ENCODE assay signal across 28 cellular contexts in the genomic region with DNA sequence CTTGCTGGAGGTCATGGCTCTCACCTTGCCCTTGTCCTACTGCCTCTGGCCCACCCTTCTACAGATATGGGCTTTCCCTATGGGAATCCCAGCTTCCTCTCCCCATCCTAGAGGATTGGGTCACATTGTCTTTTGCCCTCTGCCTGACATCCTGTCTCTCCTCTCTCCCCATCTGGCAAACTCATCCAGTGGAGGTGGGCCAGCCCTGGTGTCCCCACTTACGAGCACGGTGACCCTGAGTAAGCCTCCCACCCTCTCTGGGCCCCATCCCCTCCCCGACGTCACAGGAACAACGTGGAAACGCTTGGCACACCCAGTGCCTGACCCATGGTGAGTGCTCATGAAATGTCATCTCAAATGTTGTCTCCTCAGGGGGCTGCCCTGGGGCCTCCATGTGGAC. TPM values are rescaled to one million over a fixed set of nuclear protein-coding genes. Genes with fewer than 3 reads are reported as not detected.
A peak's percentile ranks its signal among the peaks of the same experiment; 100 is the strongest.
DNase-seq lines count a peak whose midpoint lies in the region; ATAC-seq and TF ChIP-seq lines count a peak whose summit lies in the region.
"Had no signal": no experiment of that assay in that cellular context is flagged by ENCODE, and none has a peak within 500 bp of the region (broad histone marks: within the 10 kb centered on the region; RNA-seq: fewer than 3 reads in every experiment).

No MANE protein-coding gene starts in this region.

- H3K27ac ChIP-seq in CD4-positive, alpha-beta T cell (ENCODE audit: low read depth, low read length) = peak overlapping the region; percentile 22
- H3K27ac ChIP-seq in DOHH2 (ENCODE audit: low read depth, low read length) = peak overlapping the region; percentile 93
- no peak overlapping the region for H3K27ac ChIP-seq in neuronal stem cell (replicated peaks; ENCODE audit: low read length)
- H3K27ac ChIP-seq: PC-9, upper lobe of right lung, WERI-Rb-1 had no signal

- no peak overlapping the region for H3K14ac ChIP-seq in neuronal stem cell (ENCODE audit: low read length)

- no peak overlapping the region for H4K8ac ChIP-seq in neuronal stem cell (ENCODE audit: low read depth, low read length)

- H4K20me1 ChIP-seq in DOHH2 (ENCODE audit: control insufficient read depth, insufficient read depth, low read depth, low read length) = no peaks in the 10 kb centered on the region

- H3K27me3 Mint-ChIP-seq in CD4-positive, alpha-beta T cell = no peaks in the 10 kb centered on the region
- H3K27me3 Mint-ChIP-seq in activated naive CD8-positive, alpha-beta T cell treated with anti-CD3 and anti-CD28 coated beads for 36 hours = no peaks in the 10 kb centered on the region
- H3K27me3 Mint-ChIP-seq: effector memory CD8-positive, alpha-beta T cell had no signal

- peak overlapping the region; percentile 60 for H3K18ac ChIP-seq in neuronal stem cell (ENCODE audit: low read length)

- H3K9me3 ChIP-seq in CD4-positive, alpha-beta T cell (ENCODE audit: control insufficient read depth, low read length) = no peaks in the 10 kb centered on the region
- H3K9me3 ChIP-seq in DOHH2 (ENCODE audit: control insufficient read depth, insufficient read depth, low read length) = no peaks in the 10 kb centered on the region
- H3K9me3 ChIP-seq in neuronal stem cell (replicated peaks in 1 of 2; ENCODE audit: control insufficient read depth in 2 of 2, insufficient read depth in 1 of 2, low read depth in 1 of 2, low read length in 2 of 2) = peaks cover 0 to 2% of the 10 kb centered on the region in 2 donors
- H3K9me3 ChIP-seq: upper lobe of right lung had no signal

- H3K79me1 ChIP-seq in neuronal stem cell (ENCODE audit: low read depth, low read length) = no peaks in the 10 kb centered on the region

- H3K4me1 ChIP-seq in DOHH2 (ENCODE audit: control insufficient read depth, low read length) (peaks cover 96% of the 10 kb centered on the region), neuronal stem cell (ENCODE audit: control insufficient read depth in 2 of 2, insufficient read depth in 1 of 2, low read depth in 1 of 2, low read length in 2 of 2) (peaks cover 6 to 11% of the 10 kb centered on the region in 2 donors)

- H2AK5ac ChIP-seq in neuronal stem cell (ENCODE audit: low read depth, low read length) = no peak overlapping the region

- H3K4me2 ChIP-seq in DOHH2 (ENCODE audit: low read length) = peak overlapping the region; percentile 75
- no peak overlapping the region for H3K4me2 ChIP-seq in neuronal stem cell (ENCODE audit: insufficient read depth, low read length, poor library complexity, severe bottlenecking)
- H3K4me2 ChIP-seq: PC-9 had no signal

- intact Hi-C loops in CD4-positive, alpha-beta T cell (cut with DNase I, micrococcal nuclease) = no loop called here

- peaks cover 95% of the 10 kb centered on the region for H3K4me1 Mint-ChIP-seq in CD4-positive, alpha-beta T cell (ENCODE audit: low read depth)
- peaks cover 80% of the 10 kb centered on the region for H3K4me1 Mint-ChIP-seq in activated naive CD8-positive, alpha-beta T cell treated with anti-CD3 and anti-CD28 coated beads for 36 hours

- no peaks in the 10 kb centered on the region for H3K27me3 ChIP-seq in CD4-positive, alpha-beta T cell (ENCODE audit: control insufficient read depth, insufficient read depth, low read length)
- H3K27me3 ChIP-seq in DOHH2 (ENCODE audit: control insufficient read depth, low read length) (no peaks in the 10 kb centered on the region), neuronal stem cell (ENCODE audit: control insufficient read depth in 3 of 3, insufficient read depth in 3 of 3, low read depth in 1 of 3, low read length in 3 of 3) (peaks cover 2 to 26% (median 19%) of the 10 kb centered on the region in 3 experiments)
- H3K27me3 ChIP-seq: upper lobe of right lung had no signal

- H3K27ac Mint-ChIP-seq in CD4-positive, alpha-beta T cell = peak overlapping the region; percentile 97
- H3K27ac Mint-ChIP-seq in activated naive CD8-positive, alpha-beta T cell treated with anti-CD3 and anti-CD28 coated beads for 36 hours = peak overlapping the region; percentile 70

- H3K36me3 ChIP-seq in DOHH2 (ENCODE audit: control insufficient read depth, low read length) (peaks cover 13% of the 10 kb centered on the region), neuronal stem cell (replicated peaks in 1 of 2; ENCODE audit: control insufficient read depth in 2 of 2, insufficient read depth in 2 of 2, low read length in 2 of 2) (no peaks in the 10 kb centered on the region)
- H3K36me3 ChIP-seq: upper lobe of right lung, WERI-Rb-1 had no signal

- no peak overlapping the region for H2BK120ac ChIP-seq in neuronal stem cell (ENCODE audit: low read depth, low read length)

- H3K36me3 Mint-ChIP-seq in CD4-positive, alpha-beta T cell (ENCODE audit: low read depth) = no peaks in the 10 kb centered on the region
- H3K36me3 Mint-ChIP-seq in activated naive CD8-positive, alpha-beta T cell treated with anti-CD3 and anti-CD28 coated beads for 36 hours = peaks cover 7% of the 10 kb centered on the region

- DNase-seq in CD4-positive, alpha-beta T cell = no peak
- no peak for DNase-seq in activated naive CD8-positive, alpha-beta T cell treated with anti-CD3 and anti-CD28 coated beads for 36 hours
- no peak for DNase-seq in neuronal stem cell (ENCODE audit: low spot score)
- DNase-seq in middle frontal gyrus (ENCODE audit: extremely low spot score, low spot score) = no peak
- no peak for DNase-seq in effector CD4-positive, alpha-beta T cell
- DNase-seq in GDM1 (lab: John Stamatoyannopoulos, UW) = no peak
- DNase-seq: activated CD4-positive, alpha-beta T cell treated with anti-CD3 and anti-CD28 coated beads, Interleukin-2, amount 50 U/mL, for 4 hours; activated CD8-positive, alpha-beta memory T cell treated with anti-CD3 and anti-CD28 coated beads, Interleukin-2, amount 50 U/mL, for 48 hours; DMS153; effector memory CD8-positive, alpha-beta T cell; erythroblast; glutamatergic neuron; H7; IMR-90; left ventricle myocardium superior; NCI-H1092; NCI-H187; NCI-H2171 treated with DMSO at 0.1 percent for 48 hours; NCI-H524; PC-9; right cardiac atrium; stimulated activated CD4-positive, alpha-beta T cell treated with anti-CD3 and anti-CD28 coated beads, Interleukin-2, amount 100 ng/mL, for 24 hours; substantia nigra; T-helper 9 cell; upper lobe of right lung; WERI-Rb-1 had no signal

- no peak overlapping the region for H2BK5ac ChIP-seq in neuronal stem cell (ENCODE audit: low read length)

- CTCF ChIA-PET in CD4-positive, alpha-beta T cell (lab: Charles Lee) = no interaction called here

- H3K4me3 ChIP-seq in DOHH2 (ENCODE audit: low read length) = no peak overlapping the region
- no peak overlapping the region for H3K4me3 ChIP-seq in neuronal stem cell (ENCODE audit: low read length in 2 of 2)
- H3K4me3 ChIP-seq: PC-9, upper lobe of right lung had no signal

- no peak overlapping the region for H2BK15ac ChIP-seq in neuronal stem cell (ENCODE audit: low read length)

- no peaks in the 10 kb centered on the region for H3K79me2 ChIP-seq in DOHH2 (ENCODE audit: control insufficient read depth, low read length)

- H3K9ac ChIP-seq in neuronal stem cell (ENCODE audit: low read depth, low read length, poor library complexity) = no peak overlapping the region

- peak overlapping the region; percentile 32 for H3K23ac ChIP-seq in neuronal stem cell (ENCODE audit: low read depth, low read length, poor library complexity)

- POLR2A ChIA-PET in CD4-positive, alpha-beta T cell (lab: Charles Lee) = no interaction called here

- WGBS in neuronal stem cell (ENCODE audit: extremely low coverage in 2 of 2, insufficient read length in 2 of 2, insufficient replicate concordance in 1 of 2), 2 donors = no CpG with 5 or more reads among the region's 6 CpGs

- no peak overlapping the region for H2BK12ac ChIP-seq in neuronal stem cell (ENCODE audit: low read length)

- H4K91ac ChIP-seq in neuronal stem cell (ENCODE audit: low read depth, low read length, poor library complexity) = no peak overlapping the region

- no peak overlapping the region for H3K4ac ChIP-seq in neuronal stem cell (ENCODE audit: low read length)

- TF ChIP-seq CTCF in CD4-positive, alpha-beta T cell (IDR thresholded peaks at IDR 0.05) = no peak
- no peak for TF ChIP-seq CTCF in DOHH2 (IDR thresholded peaks at IDR 0.05; ENCODE audit: low read depth, low read length, poor library complexity, severe bottlenecking)

- H3K9me2 ChIP-seq in DOHH2 (replicated peaks; ENCODE audit: control insufficient read depth, low read length) = no peaks in the 10 kb centered on the region

- no peak overlapping the region for H3K4me3 Mint-ChIP-seq in CD4-positive, alpha-beta T cell
- H3K4me3 Mint-ChIP-seq in activated naive CD8-positive, alpha-beta T cell treated with anti-CD3 and anti-CD28 coated beads for 36 hours = no peak overlapping the region
- H3K4me3 Mint-ChIP-seq: effector memory CD8-positive, alpha-beta T cell had no signal

- H2AFZ ChIP-seq in neuronal stem cell (ENCODE audit: low read length) = no peak overlapping the region
- H2AFZ ChIP-seq: PC-9 had no signal

- no peaks in the 10 kb centered on the region for H3K9me3 Mint-ChIP-seq in CD4-positive, alpha-beta T cell
- peaks cover 10% of the 10 kb centered on the region for H3K9me3 Mint-ChIP-seq in activated naive CD8-positive, alpha-beta T cell treated with anti-CD3 and anti-CD28 coated beads for 36 hours
- H3K9me3 Mint-ChIP-seq: effector memory CD8-positive, alpha-beta T cell had no signal

- ATAC-seq in CD4-positive, alpha-beta T cell (ENCODE audit: poor library complexity) = no peak
- ATAC-seq: effector memory CD8-positive, alpha-beta T cell; left ventricle myocardium superior; right cardiac atrium; Right ventricle myocardium inferior; upper lobe of right lung had no signal

- H3F3A ChIP-seq in DOHH2 (ENCODE audit: control insufficient read depth, insufficient read depth) = peaks cover 56% of the 10 kb centered on the region

RNA-seq across cellular contexts. Expression of a gene that starts 56.1 kb away (rescaled TPM):
- total RNA-seq in CD4-positive, alpha-beta T cell = 10 to 100 TPM; 89.8 to 90.4 TPM
- 10 to 100 TPM; 59.1 to 59.5 TPM for total RNA-seq in activated naive CD8-positive, alpha-beta T cell treated with anti-CD3 and anti-CD28 coated beads for 36 hours
- polyA plus RNA-seq in neuronal stem cell (2013, experiment 1 of 2) = 99.9 TPM
- 99.2 TPM for polyA plus RNA-seq in neuronal stem cell (2013, experiment 2 of 2)
